In the genomic region with DNA sequence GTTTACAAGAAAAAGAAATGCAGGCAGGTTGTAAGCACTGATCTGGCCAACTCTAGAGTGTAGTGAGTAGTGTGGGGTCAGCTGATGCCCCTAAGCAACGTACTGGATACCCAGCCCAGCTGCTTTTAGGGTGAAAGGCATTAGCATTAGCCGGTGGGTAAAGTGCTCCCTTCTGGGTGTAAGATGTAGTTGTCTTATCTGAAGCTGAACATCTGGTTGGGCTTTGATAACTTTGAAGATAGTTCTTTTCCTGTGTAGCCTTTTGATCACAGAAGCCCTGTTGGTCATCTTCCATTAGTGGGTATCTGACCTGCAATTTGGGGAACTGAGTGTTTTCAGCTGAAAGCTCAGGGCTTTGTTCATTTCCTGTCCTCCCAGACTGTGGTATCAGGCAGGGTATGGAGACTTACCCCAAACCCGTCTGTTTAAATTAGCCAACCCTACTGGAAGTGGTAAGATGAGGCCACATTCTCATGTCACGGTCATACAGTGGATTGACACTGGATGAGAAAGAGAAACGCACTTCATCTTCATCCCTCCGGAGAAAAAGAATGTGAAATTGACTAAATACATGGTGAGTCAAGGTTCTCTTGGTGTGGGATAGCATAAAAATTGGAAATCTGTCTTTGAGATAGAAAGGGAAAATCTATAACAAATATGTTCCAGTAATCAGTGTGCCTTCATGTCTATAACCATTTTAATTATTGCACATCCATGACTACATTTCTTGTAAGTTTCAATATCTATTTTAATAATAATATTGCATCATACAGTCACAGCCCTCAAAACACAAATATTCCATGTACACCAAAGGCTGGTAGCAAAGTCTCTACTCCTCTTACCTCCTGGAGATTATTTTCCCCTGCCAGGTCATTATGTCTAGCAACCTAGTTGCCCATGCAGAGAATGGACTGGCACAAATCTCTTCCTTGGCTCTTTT, we compare ENCODE assay signal across 1 cellular context.
TF ChIP-seq lines count a peak whose summit lies in the region.

No MANE protein-coding gene starts in this region.

TF ChIP-seq in HepG2, 621 proteins besides CTCF, POLR2A, EP300 and RAD21:
- TF ChIP-seq, protein P1, sequence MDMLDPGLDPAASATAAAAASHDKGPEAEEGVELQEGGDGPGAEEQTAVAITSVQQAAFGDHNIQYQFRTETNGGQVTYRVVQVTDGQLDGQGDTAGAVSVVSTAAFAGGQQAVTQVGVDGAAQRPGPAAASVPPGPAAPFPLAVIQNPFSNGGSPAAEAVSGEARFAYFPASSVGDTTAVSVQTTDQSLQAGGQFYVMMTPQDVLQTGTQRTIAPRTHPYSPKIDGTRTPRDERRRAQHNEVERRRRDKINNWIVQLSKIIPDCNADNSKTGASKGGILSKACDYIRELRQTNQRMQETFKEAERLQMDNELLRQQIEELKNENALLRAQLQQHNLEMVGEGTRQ (IDR thresholded peaks at IDR 0.05; ENCODE audit: low read depth, low read length): no peak
- TF ChIP-seq, protein P1 (CRISPR knock-in tag; IDR thresholded peaks at IDR 0.05; ENCODE audit: borderline replicate concordance): no peak
- TF ChIP-seq ZNF761 (CRISPR knock-in tag; conservative IDR thresholded peaks at IDR 0.05) (no peak), ZNF292 (CRISPR knock-in tag; IDR thresholded peaks at IDR 0.05; ENCODE audit: borderline replicate concordance, low read depth) (no peak), KLF15 (CRISPR knock-in tag; IDR thresholded peaks at IDR 0.05; ENCODE audit: borderline replicate concordance) (no peak), ZNF430 (CRISPR knock-in tag; IDR thresholded peaks at IDR 0.05) (no peak), TCF7L2 (IDR thresholded peaks at IDR 0.05; ENCODE audit: low read depth, low read length) (no peak), ZNF382 (CRISPR knock-in tag; IDR thresholded peaks at IDR 0.05; ENCODE audit: borderline replicate concordance) (no peak), RELA (CRISPR knock-in tag; IDR thresholded peaks at IDR 0.05) (no peak), RORA (CRISPR knock-in tag; IDR thresholded peaks at IDR 0.05) (no peak), KDM6A (CRISPR knock-in tag; IDR thresholded peaks at IDR 0.05; ENCODE audit: low read depth) (no peak), ETV5 (CRISPR knock-in tag; IDR thresholded peaks at IDR 0.05; ENCODE audit: borderline replicate concordance) (no peak), MIER3 (CRISPR knock-in tag; IDR thresholded peaks at IDR 0.05; ENCODE audit: borderline replicate concordance) (no peak)
- TF ChIP-seq, protein P2, sequence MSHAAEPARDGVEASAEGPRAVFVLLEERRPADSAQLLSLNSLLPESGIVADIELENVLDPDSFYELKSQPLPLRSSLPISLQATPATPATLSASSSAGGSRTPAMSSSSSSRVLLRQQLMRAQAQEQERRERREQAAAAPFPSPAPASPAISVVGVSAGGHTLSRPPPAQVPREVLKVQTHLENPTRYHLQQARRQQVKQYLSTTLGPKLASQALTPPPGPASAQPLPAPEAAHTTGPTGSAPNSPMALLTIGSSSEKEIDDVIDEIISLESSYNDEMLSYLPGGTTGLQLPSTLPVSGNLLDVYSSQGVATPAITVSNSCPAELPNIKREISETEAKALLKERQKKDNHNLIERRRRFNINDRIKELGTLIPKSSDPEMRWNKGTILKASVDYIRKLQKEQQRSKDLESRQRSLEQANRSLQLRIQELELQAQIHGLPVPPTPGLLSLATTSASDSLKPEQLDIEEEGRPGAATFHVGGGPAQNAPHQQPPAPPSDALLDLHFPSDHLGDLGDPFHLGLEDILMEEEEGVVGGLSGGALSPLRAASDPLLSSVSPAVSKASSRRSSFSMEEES (CRISPR knock-in tag; IDR thresholded peaks at IDR 0.05): no peak
- TF ChIP-seq, protein P3, sequence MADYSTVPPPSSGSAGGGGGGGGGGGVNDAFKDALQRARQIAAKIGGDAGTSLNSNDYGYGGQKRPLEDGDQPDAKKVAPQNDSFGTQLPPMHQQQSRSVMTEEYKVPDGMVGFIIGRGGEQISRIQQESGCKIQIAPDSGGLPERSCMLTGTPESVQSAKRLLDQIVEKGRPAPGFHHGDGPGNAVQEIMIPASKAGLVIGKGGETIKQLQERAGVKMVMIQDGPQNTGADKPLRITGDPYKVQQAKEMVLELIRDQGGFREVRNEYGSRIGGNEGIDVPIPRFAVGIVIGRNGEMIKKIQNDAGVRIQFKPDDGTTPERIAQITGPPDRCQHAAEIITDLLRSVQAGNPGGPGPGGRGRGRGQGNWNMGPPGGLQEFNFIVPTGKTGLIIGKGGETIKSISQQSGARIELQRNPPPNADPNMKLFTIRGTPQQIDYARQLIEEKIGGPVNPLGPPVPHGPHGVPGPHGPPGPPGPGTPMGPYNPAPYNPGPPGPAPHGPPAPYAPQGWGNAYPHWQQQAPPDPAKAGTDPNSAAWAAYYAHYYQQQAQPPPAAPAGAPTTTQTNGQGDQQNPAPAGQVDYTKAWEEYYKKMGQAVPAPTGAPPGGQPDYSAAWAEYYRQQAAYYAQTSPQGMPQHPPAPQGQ (CRISPR knock-in tag; IDR thresholded peaks at IDR 0.05; ENCODE audit: borderline replicate concordance): no peak
- TF ChIP-seq, protein P4, sequence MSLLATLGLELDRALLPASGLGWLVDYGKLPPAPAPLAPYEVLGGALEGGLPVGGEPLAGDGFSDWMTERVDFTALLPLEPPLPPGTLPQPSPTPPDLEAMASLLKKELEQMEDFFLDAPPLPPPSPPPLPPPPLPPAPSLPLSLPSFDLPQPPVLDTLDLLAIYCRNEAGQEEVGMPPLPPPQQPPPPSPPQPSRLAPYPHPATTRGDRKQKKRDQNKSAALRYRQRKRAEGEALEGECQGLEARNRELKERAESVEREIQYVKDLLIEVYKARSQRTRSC (CRISPR knock-in tag; IDR thresholded peaks at IDR 0.05; ENCODE audit: low read depth): no peak
TF ChIP-seq in HepG2: peak in this region for 0.
